ENCODE assay signal across 9 cellular contexts in genomic region chr12:124765571-124766489, GRCh38.
DNase-seq lines count a peak whose midpoint lies in the region; ATAC-seq lines count a peak whose summit lies in the region.
"Had no signal": no experiment of that assay in that cellular context is flagged by ENCODE, and none has a peak within 500 bp of the region (broad histone marks: within the 10 kb centered on the region; RNA-seq: fewer than 3 reads in every experiment).

No MANE protein-coding gene starts in this region.

- intact Hi-C loops in left cardiac atrium (cut with DNase I): loop anchor here (5.0 to 10.0 kb wide), 6 partner anchors 84 to 729 kb away; partner anchors contain the start of gene NCOR2 (in 1 of the 2)
- intact Hi-C loops in sciatic nerve (cut with DNase I): loop anchor here (5.0 kb wide), 3 partner anchors 199 to 714 kb away; partner anchors contain the start of gene NCOR2

- no peak for DNase-seq in stimulated activated naive CD8-positive, alpha-beta T cell treated with anti-CD3 and anti-CD28 coated beads, Interleukin-15, Interleukin-2, amounts not matched to agents 100 U/mL and 50 U/mL, for 24 hours
- no peak for DNase-seq in left cardiac atrium
- no peak for DNase-seq in sciatic nerve (ENCODE audit: low spot score)
- DNase-seq in iPS-NIHi11 (ENCODE audit: low spot score): no peak
- no peak for DNase-seq in NCI-H748 (lab: John Stamatoyannopoulos, UW; ENCODE audit: unreplicated experiment)
- DNase-seq in NCI-H1105 treated with DMSO at 0.1 percent for 48 hours (lab: John Stamatoyannopoulos, UW): no peak
- DNase-seq: MG63 had no signal

- H3K4me3 Mint-ChIP-seq in stimulated activated naive CD8-positive, alpha-beta T cell treated with anti-CD3 and anti-CD28 coated beads, Interleukin-15, Interleukin-2, amounts not matched to agents 100 ng/mL and 50 ng/mL, for 24 hours: no peak overlapping the region

- H3K27me3 Mint-ChIP-seq in stimulated activated naive CD8-positive, alpha-beta T cell treated with anti-CD3 and anti-CD28 coated beads, Interleukin-15, Interleukin-2, amounts not matched to agents 100 ng/mL and 50 ng/mL, for 24 hours: peaks cover 25% of the 10 kb centered on the region

- peaks cover 14% of the 10 kb centered on the region for H3K9me3 Mint-ChIP-seq in stimulated activated naive CD8-positive, alpha-beta T cell treated with anti-CD3 and anti-CD28 coated beads, Interleukin-15, Interleukin-2, amounts not matched to agents 100 ng/mL and 50 ng/mL, for 24 hours

- peaks cover 12% of the 10 kb centered on the region for H3K36me3 Mint-ChIP-seq in stimulated activated naive CD8-positive, alpha-beta T cell treated with anti-CD3 and anti-CD28 coated beads, Interleukin-15, Interleukin-2, amounts not matched to agents 100 ng/mL and 50 ng/mL, for 24 hours (ENCODE audit: low read depth)

- peaks cover 53% of the 10 kb centered on the region for H3K4me1 Mint-ChIP-seq in stimulated activated naive CD8-positive, alpha-beta T cell treated with anti-CD3 and anti-CD28 coated beads, Interleukin-15, Interleukin-2, amounts not matched to agents 100 ng/mL and 50 ng/mL, for 24 hours (ENCODE audit: low read depth)

- no peak for ATAC-seq in stimulated activated naive CD8-positive, alpha-beta T cell treated with anti-CD3 and anti-CD28 coated beads, Interleukin-15, Interleukin-2, amounts not matched to agents 100 U/mL and 50 U/mL, for 24 hours
- ATAC-seq in left cardiac atrium (peak; percentile 39 to 58), sciatic nerve (peak; percentile 4), HG03097 (IDR thresholded peaks at IDR 0.05; ENCODE audit: low FRiP score, unreplicated experiment) (no peak)

- peak overlapping the region; percentile 19 for H3K27ac Mint-ChIP-seq in stimulated activated naive CD8-positive, alpha-beta T cell treated with anti-CD3 and anti-CD28 coated beads, Interleukin-15, Interleukin-2, amounts not matched to agents 100 ng/mL and 50 ng/mL, for 24 hours

Comparison
In these comparisons a context has a peak if more than half of its experiments do, and no peak if none do; other contexts are left out.
1. ATAC-seq: peak in left cardiac atrium (2 of 2) and sciatic nerve (single experiment); none in stimulated activated naive CD8-positive, alpha-beta T cell treated with anti-CD3 and anti-CD28 coated beads, Interleukin-15, Interleukin-2, amounts not matched to agents 100 U/mL and 50 U/mL, for 24 hours (single experiment) and HG03097 (single experiment).